Comparison of ENCODE assay signal across 17 cellular contexts in the genomic region with DNA sequence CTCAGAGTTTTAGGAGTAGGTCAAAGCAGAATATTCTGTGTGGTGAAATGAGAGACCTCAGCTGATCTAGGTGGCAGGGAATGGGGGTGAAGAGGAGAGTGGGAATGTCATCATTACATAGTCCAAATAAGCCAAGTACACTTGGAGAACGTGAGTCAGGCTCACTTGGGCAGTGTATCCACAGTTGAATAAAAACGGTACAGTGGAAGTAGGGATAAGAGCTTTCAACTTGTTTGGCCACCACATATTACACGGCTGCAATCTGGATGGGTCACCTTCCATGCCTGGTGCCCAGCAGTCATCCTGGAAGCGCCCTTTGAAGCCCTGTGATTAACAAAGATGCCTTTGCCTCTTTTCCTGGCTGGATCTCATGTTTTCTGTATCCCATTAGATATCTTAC. TPM values are rescaled to one million over a fixed set of nuclear protein-coding genes. Genes with fewer than 3 reads are reported as not detected.
DNase-seq lines count a peak whose midpoint lies in the region; ATAC-seq and TF ChIP-seq lines count a peak whose summit lies in the region.
"Had no signal": no experiment of that assay in that cellular context is flagged by ENCODE, and none has a peak within 500 bp of the region (broad histone marks: within the 10 kb centered on the region; RNA-seq: fewer than 3 reads in every experiment).

No MANE protein-coding gene starts in this region.

- H3K27me3 Mint-ChIP-seq in endothelial cell (ENCODE audit: unreplicated experiment), result no peaks in the 10 kb centered on the region
- no peaks in the 10 kb centered on the region for H3K27me3 Mint-ChIP-seq in progenitor cell of endocrine pancreas

- H3K27ac Mint-ChIP-seq in endothelial cell (ENCODE audit: unreplicated experiment) (no peak overlapping the region), progenitor cell of endocrine pancreas (peak overlapping the region; percentile 54)
- H3K27ac Mint-ChIP-seq: CD8-positive, alpha-beta T cell; H9 had no signal

- no peak overlapping the region for H3K4me3 ChIP-seq in Panc1 (ENCODE audit: low read depth in 2 of 2, low read length in 2 of 2)
- H3K4me3 ChIP-seq: BLaER1 treated with 17β-estradiol and CSF1 and Interleukin-3, amounts not matched to agents 10 nM and 100 nM had no signal

- no peak for ATAC-seq in Panc1
- ATAC-seq in HG02852 (IDR thresholded peaks at IDR 0.05; ENCODE audit: unreplicated experiment), result no peak
- ATAC-seq: CD8-positive, alpha-beta T cell; PC-3 had no signal

- CTCF ChIA-PET in Panc1 (lab: Charles Lee), result no interaction called here

- H3K36me3 Mint-ChIP-seq in endothelial cell (ENCODE audit: low read depth, unreplicated experiment) (peaks cover 35% of the 10 kb centered on the region), progenitor cell of endocrine pancreas (ENCODE audit: insufficient read depth) (peaks cover 30% of the 10 kb centered on the region)

- H3K4me1 ChIP-seq in Panc1 (ENCODE audit: control insufficient read depth, insufficient read depth, low read length), result no peaks in the 10 kb centered on the region

- no peaks in the 10 kb centered on the region for H3K27me3 ChIP-seq in Panc1 (ENCODE audit: control insufficient read depth, insufficient read depth, low read length)
- H3K27me3 ChIP-seq: BLaER1 treated with 17β-estradiol and CSF1 and Interleukin-3, amounts not matched to agents 10 nM and 100 nM had no signal

- POLR2A ChIA-PET in Panc1 (lab: Charles Lee), result no interaction called here

- in situ Hi-C loops in Panc1 (cut with HindIII; ENCODE audit: low pct_unique_long_range_greater_than_20kb, low sequenced_read_pairs), result no loop called here

- TF ChIP-seq CTCF in Panc1 (IDR thresholded peaks at IDR 0.05) (no peak), endothelial cell (IDR thresholded peaks at IDR 0.05; ENCODE audit: unreplicated experiment) (no peak), progenitor cell of endocrine pancreas (IDR thresholded peaks at IDR 0.05; ENCODE audit: unreplicated experiment) (no peak)

- no peaks in the 10 kb centered on the region for H3K9me3 ChIP-seq in Panc1 (ENCODE audit: control insufficient read depth, insufficient read depth, low read depth, low read length)

- no peak overlapping the region for H3K27ac ChIP-seq in Panc1 (ENCODE audit: low read length)
- H3K27ac ChIP-seq: BLaER1 treated with 17β-estradiol and CSF1 and Interleukin-3, amounts not matched to agents 10 nM and 100 nM had no signal

- H3K36me3 ChIP-seq in Panc1 (ENCODE audit: control insufficient read depth, insufficient read depth, low read length), result peaks cover 3% of the 10 kb centered on the region; the same call in 1 of the 2 replicates

- peaks cover 21% of the 10 kb centered on the region for H3K4me1 Mint-ChIP-seq in endothelial cell (ENCODE audit: unreplicated experiment)
- H3K4me1 Mint-ChIP-seq in progenitor cell of endocrine pancreas (ENCODE audit: low read depth), result peaks cover 4% of the 10 kb centered on the region

- BruUV-seq in Panc1 (replicated peaks; lab: Mats Ljungman, UMichigan), result TSS peak; percentile 23

- no peaks in the 10 kb centered on the region for H3K9me3 Mint-ChIP-seq in endothelial cell (ENCODE audit: unreplicated experiment)
- H3K9me3 Mint-ChIP-seq in progenitor cell of endocrine pancreas (ENCODE audit: low read depth), result no peaks in the 10 kb centered on the region
- H3K9me3 Mint-ChIP-seq: CD8-positive, alpha-beta T cell; H9 had no signal

- intact Hi-C loops in Panc1 (cut with micrococcal nuclease; ENCODE audit: unreplicated experiment), result no loop called here

- DNase-seq in EH (ENCODE audit: low read depth), result peak; percentile 35
- no peak for DNase-seq in Panc1 (ENCODE audit: low read depth, low spot score)
- no peak for DNase-seq in endothelial cell (ENCODE audit: low spot score)
- DNase-seq in progenitor cell of endocrine pancreas (ENCODE audit: low spot score, unreplicated experiment), result no peak
- DNase-seq in NCI-H2227 treated with DMSO at 0.1 percent for 48 hours (lab: John Stamatoyannopoulos, UW), result no peak
- DNase-seq in COR-L47 (lab: John Stamatoyannopoulos, UW), result no peak
- DNase-seq in NCI-H2227 (lab: John Stamatoyannopoulos, UW; ENCODE audit: unreplicated experiment), result no peak
- DNase-seq: CD8-positive, alpha-beta T cell; DMS53; H9; NCI-H1105; NCI-H2081 treated with DMSO at 0.1 percent for 48 hours; NCI-H510A treated with DMSO at 0.1 percent for 48 hours; NCI-H82; PC-3 had no signal

- H3K4me3 Mint-ChIP-seq in endothelial cell (ENCODE audit: unreplicated experiment) (peak overlapping the region; percentile 7), progenitor cell of endocrine pancreas (ENCODE audit: low read depth) (no peak overlapping the region)
- H3K4me3 Mint-ChIP-seq: CD8-positive, alpha-beta T cell; H9 had no signal

RNA-seq across cellular contexts. Expression of gene MIB1, which starts 28.6 kb away (rescaled TPM):
- 66.3 TPM for total RNA-seq in Panc1 (2021; ENCODE audit: unreplicated experiment)
- polyA plus RNA-seq in Panc1 (2012; ENCODE audit: insufficient read length), result 21.1 TPM
- 62.8 TPM for total RNA-seq in endothelial cell (ENCODE audit: unreplicated experiment)
- 79.5 and 81.3 TPM in 2 replicates for total RNA-seq in progenitor cell of endocrine pancreas
